In the genomic region with DNA sequence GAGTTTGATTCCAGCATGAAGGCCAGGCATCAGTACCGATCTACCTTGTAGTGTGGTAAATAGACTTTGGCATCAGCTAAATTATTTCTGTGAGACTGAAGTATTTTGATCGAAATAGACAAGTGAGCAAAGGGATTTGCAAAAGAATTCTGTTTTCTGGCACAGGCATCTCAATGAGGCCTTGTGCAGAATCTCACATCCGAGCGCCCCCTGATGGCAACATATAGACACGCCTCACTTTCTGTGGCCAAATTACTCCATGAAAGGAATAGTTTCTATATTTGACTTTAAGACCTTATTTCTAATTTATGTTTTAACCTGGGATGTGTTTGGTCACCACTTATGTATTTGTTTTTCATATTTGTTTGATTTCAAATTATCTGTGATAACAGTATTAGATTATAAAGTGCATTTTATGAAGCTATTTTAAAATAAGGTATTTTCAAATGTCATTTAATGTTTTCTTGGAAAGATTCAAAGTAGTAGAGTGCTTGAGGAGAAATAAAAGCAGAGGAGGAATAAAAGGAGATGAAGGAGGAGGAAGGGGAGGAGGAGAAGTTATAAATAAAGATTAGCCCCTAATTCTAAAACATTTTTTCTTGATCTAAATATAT, we compare ENCODE assay signal across 8 cellular contexts.
A peak's percentile ranks its signal among the peaks of the same experiment; 100 is the strongest.
DNase-seq lines count a peak whose midpoint lies in the region; ATAC-seq and TF ChIP-seq lines count a peak whose summit lies in the region.

No MANE protein-coding gene starts in this region.

- no peaks in the 10 kb centered on the region for H3K9me3 Mint-ChIP-seq in CD14-positive monocyte
- H3K9me3 Mint-ChIP-seq in activated T-cell treated with anti-CD3 and anti-CD28 coated beads, Interleukin-2, amount 50 U/mL, for 4 hours, result no peaks in the 10 kb centered on the region

- WGBS in esophagus muscularis mucosa, result 7% methylated on average over 5 of the region's 5 CpGs
- WGBS in prostate gland, result 8% methylated on average over 5 of the region's 5 CpGs

- no peaks in the 10 kb centered on the region for H3K9me2 ChIP-seq in OCI-LY1 (ENCODE audit: low read depth, low read length)

- ATAC-seq in GM18868 (IDR thresholded peaks at IDR 0.05; ENCODE audit: unreplicated experiment) (peak; percentile 69), HG02588 (IDR thresholded peaks at IDR 0.05; ENCODE audit: unreplicated experiment) (no peak)
- ATAC-seq in activated T-cell treated with anti-CD3 and anti-CD28 coated beads, Interleukin-2, amount 50 U/mL, for 4 hours, result no peak

- H3K79me2 ChIP-seq in OCI-LY1 (ENCODE audit: insufficient read depth, low read length), result no peaks in the 10 kb centered on the region

- H3K4me2 ChIP-seq in OCI-LY1 (ENCODE audit: low read length), result no peak overlapping the region

- H3K27me3 Mint-ChIP-seq in CD14-positive monocyte (ENCODE audit: low read depth in 3 of 3), result peaks cover 1 to 6% (median 4%) of the 10 kb centered on the region in 3 donors
- H3K27me3 Mint-ChIP-seq in activated T-cell treated with anti-CD3 and anti-CD28 coated beads, Interleukin-2, amount 50 U/mL, for 4 hours (ENCODE audit: low read depth), result no peaks in the 10 kb centered on the region

- no peaks in the 10 kb centered on the region for H3K9me3 ChIP-seq in OCI-LY1 (ENCODE audit: low read length)
- no peaks in the 10 kb centered on the region for H3K9me3 ChIP-seq in esophagus muscularis mucosa
- H3K9me3 ChIP-seq in prostate gland, result no peaks in the 10 kb centered on the region

- no peak overlapping the region for H3K4me3 ChIP-seq in OCI-LY1 (ENCODE audit: low read depth, low read length, poor library complexity, severe bottlenecking)
- H3K4me3 ChIP-seq in esophagus muscularis mucosa, result no peak overlapping the region
- no peak overlapping the region for H3K4me3 ChIP-seq in prostate gland

- H3K27me3 ChIP-seq in OCI-LY1 (ENCODE audit: insufficient read depth, low read length) (no peaks in the 10 kb centered on the region), esophagus muscularis mucosa (no peaks in the 10 kb centered on the region), prostate gland (replicated peaks; ENCODE audit: insufficient read depth) (no peaks in the 10 kb centered on the region)

- H3K4me1 ChIP-seq in OCI-LY1 (ENCODE audit: insufficient read depth, low read length, severe bottlenecking), result no peaks in the 10 kb centered on the region
- no peaks in the 10 kb centered on the region for H3K4me1 ChIP-seq in esophagus muscularis mucosa
- no peaks in the 10 kb centered on the region for H3K4me1 ChIP-seq in prostate gland (replicated peaks)

- H2AFZ ChIP-seq in OCI-LY1 (ENCODE audit: low read length), result no peak overlapping the region

- peak; percentile 29 for TF ChIP-seq CTCF in CD14-positive monocyte (IDR thresholded peaks at IDR 0.05)
- TF ChIP-seq CTCF in OCI-LY1 (IDR thresholded peaks at IDR 0.05; ENCODE audit: low read length), result peak; percentile 74
- peak in 2 of 3 experiments; percentile 38 to 47 for TF ChIP-seq CTCF in esophagus muscularis mucosa (IDR thresholded peaks at IDR 0.05)
- TF ChIP-seq CTCF in prostate gland (IDR thresholded peaks at IDR 0.05), result peak in 1 of 4 experiments; percentile 34

- TF ChIP-seq EP300 in esophagus muscularis mucosa (IDR thresholded peaks at IDR 0.05), result no peak

- H3F3A ChIP-seq in OCI-LY1 (ENCODE audit: insufficient read depth, low read length), result no peaks in the 10 kb centered on the region

- no peaks in the 10 kb centered on the region for H3K36me3 Mint-ChIP-seq in CD14-positive monocyte
- no peaks in the 10 kb centered on the region for H3K36me3 Mint-ChIP-seq in activated T-cell treated with anti-CD3 and anti-CD28 coated beads, Interleukin-2, amount 50 U/mL, for 4 hours (ENCODE audit: insufficient read depth)

- H3K36me3 ChIP-seq in OCI-LY1 (ENCODE audit: insufficient read depth, low read length) (no peaks in the 10 kb centered on the region), esophagus muscularis mucosa (no peaks in the 10 kb centered on the region), prostate gland (no peaks in the 10 kb centered on the region)

- H3K27ac ChIP-seq in OCI-LY1 (ENCODE audit: low read depth, low read length, poor library complexity, severe bottlenecking) (no peak overlapping the region), esophagus muscularis mucosa (replicated peaks in 1 of 4) (no peak overlapping the region), prostate gland (no peak overlapping the region)

- DNase-seq in CD14-positive monocyte (ENCODE audit: low spot score), result no peak
- no peak for DNase-seq in esophagus muscularis mucosa (ENCODE audit: extremely low spot score)
- peak; percentile 9 for DNase-seq in prostate gland (ENCODE audit: low spot score)
- no peak for DNase-seq in activated T-cell treated with anti-CD3 and anti-CD28 coated beads, Interleukin-2, amount 50 U/mL, for 4 hours
- DNase-seq in stimulated activated CD4-positive, alpha-beta T cell treated with anti-CD3 and anti-CD28 coated beads, Interleukin-1b, Interleukin-23, amount 100 ng/mL, for 48 hours, result no peak

- no peak overlapping the region for H3K9ac ChIP-seq in OCI-LY1 (ENCODE audit: low read length)

- no peaks in the 10 kb centered on the region for H4K20me1 ChIP-seq in OCI-LY1 (ENCODE audit: insufficient read depth, low read length)

- H3K27ac Mint-ChIP-seq in CD14-positive monocyte, result no peak overlapping the region

- no peak overlapping the region for H3K4me3 Mint-ChIP-seq in CD14-positive monocyte
- H3K4me3 Mint-ChIP-seq in activated T-cell treated with anti-CD3 and anti-CD28 coated beads, Interleukin-2, amount 50 U/mL, for 4 hours, result no peak overlapping the region

- TF ChIP-seq POLR2A in esophagus muscularis mucosa (IDR thresholded peaks at IDR 0.05; ENCODE audit: low read depth), result no peak
- TF ChIP-seq POLR2A in prostate gland (IDR thresholded peaks at IDR 0.05), result no peak

- intact Hi-C loops in CD14-positive monocyte (cut with micrococcal nuclease), result no loop called here
- intact Hi-C loops in esophagus muscularis mucosa (cut with DNase I), result no loop called here
- intact Hi-C loops in prostate gland (cut with DNase I), result no loop called here

- H3K4me1 Mint-ChIP-seq in CD14-positive monocyte, result no peaks in the 10 kb centered on the region
- H3K4me1 Mint-ChIP-seq in activated T-cell treated with anti-CD3 and anti-CD28 coated beads, Interleukin-2, amount 50 U/mL, for 4 hours (ENCODE audit: low read depth), result no peaks in the 10 kb centered on the region
